8 cellular contexts compared by ENCODE assay signal in the genomic region with DNA sequence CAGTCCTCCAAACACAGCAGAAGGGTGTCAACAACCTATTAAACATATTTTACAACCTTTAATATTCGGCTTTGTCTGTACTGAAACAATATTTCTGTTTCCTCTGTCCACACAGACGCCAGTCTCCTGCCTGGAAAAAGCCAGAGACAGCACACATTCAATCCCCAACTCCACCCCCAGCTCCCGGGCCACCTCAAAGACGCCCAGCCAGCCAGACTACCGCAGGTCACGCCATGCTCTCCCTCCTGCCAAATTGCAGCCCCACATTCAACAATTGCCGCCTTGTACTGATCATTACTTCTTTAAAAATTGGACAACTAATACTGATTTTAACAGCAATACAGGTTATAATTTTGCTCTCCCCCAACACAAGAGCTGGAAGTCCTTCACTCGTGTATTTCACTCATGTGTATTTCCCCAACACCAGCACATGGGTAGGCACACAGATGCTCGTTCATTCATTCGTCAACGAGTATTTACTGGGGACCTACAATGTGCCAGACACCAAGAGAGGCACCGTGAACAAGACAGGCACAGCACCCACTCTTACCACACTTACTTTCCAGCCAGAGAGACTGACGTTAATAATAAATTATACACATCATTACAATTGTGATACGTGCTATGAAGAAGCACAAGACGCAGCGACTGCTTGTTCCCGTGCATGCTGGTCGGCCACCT. TPM values are rescaled to one million over a fixed set of nuclear protein-coding genes. Genes with fewer than 3 reads are reported as not detected.
DNase-seq lines count a peak whose midpoint lies in the region; ATAC-seq and TF ChIP-seq lines count a peak whose summit lies in the region.

No MANE protein-coding gene starts in this region.

- POLR2A ChIA-PET in CD8-positive, alpha-beta T cell (lab: Charles Lee), result interaction anchor here (1.0 to 1.8 kb wide), 3 partner anchors 95 to 383 kb away, joined by 3 to 5 read pairs (median 4); a partner anchor contains a TSS

- peaks cover 32% of the 10 kb centered on the region for H3K4me1 Mint-ChIP-seq in CD8-positive, alpha-beta T cell (ENCODE audit: low read depth)

- TF ChIP-seq EP300 in neural cell (conservative IDR thresholded peaks at IDR 0.05; ENCODE audit: poor library complexity, severe bottlenecking), result no peak

- no peak overlapping the region for H3K27ac ChIP-seq in CD8-positive, alpha-beta T cell (ENCODE audit: low read depth, low read length)
- H3K27ac ChIP-seq in neural cell (ENCODE audit: low read length), result peak overlapping the region; percentile 82

- peak overlapping the region; percentile 92 for H3K9ac ChIP-seq in neural cell (ENCODE audit: low read length)

- peaks cover 16% of the 10 kb centered on the region for H3K4me1 ChIP-seq in CD8-positive, alpha-beta T cell (ENCODE audit: insufficient read depth, low read length)

- H3K79me2 ChIP-seq in neural cell (replicated peaks; ENCODE audit: insufficient read depth, low read length), result peaks cover 6% of the 10 kb centered on the region

- DNase-seq in CD8-positive, alpha-beta T cell, result peak in 2 of 7 experiments; percentile 7 to 12
- DNase-seq in NCI-H748 (lab: John Stamatoyannopoulos, UW; ENCODE audit: unreplicated experiment) (peak; percentile 38), choroid plexus epithelial cell (ENCODE audit: low read depth) (no peak), NCI-H510A (lab: John Stamatoyannopoulos, UW) (no peak), left lobe of liver (ENCODE audit: low spot score) (no peak), COR-L47 (lab: John Stamatoyannopoulos, UW) (no peak)

- peaks cover 7% of the 10 kb centered on the region for H3K9me3 Mint-ChIP-seq in CD8-positive, alpha-beta T cell

- CTCF ChIA-PET in CD8-positive, alpha-beta T cell (lab: Charles Lee), result no interaction called here

- no peak for ATAC-seq in CD8-positive, alpha-beta T cell
- ATAC-seq in left lobe of liver (no peak), HG02884 (IDR thresholded peaks at IDR 0.05; ENCODE audit: unreplicated experiment) (no peak)

- peak overlapping the region; percentile 96 for H3K27ac Mint-ChIP-seq in CD8-positive, alpha-beta T cell

- H3F3A ChIP-seq in neural cell (ENCODE audit: insufficient read depth, low read length, poor library complexity, severe bottlenecking), result no peaks in the 10 kb centered on the region

- no peaks in the 10 kb centered on the region for H3K9me2 ChIP-seq in neural cell (ENCODE audit: insufficient read depth, low read length)

- peaks cover 14% of the 10 kb centered on the region for H3K36me3 Mint-ChIP-seq in CD8-positive, alpha-beta T cell

- no peak for TF ChIP-seq RAD21 in neural cell (conservative IDR thresholded peaks at IDR 0.05)

- H3K9me3 ChIP-seq in CD8-positive, alpha-beta T cell (ENCODE audit: low read length), result no peaks in the 10 kb centered on the region
- H3K9me3 ChIP-seq in neural cell (ENCODE audit: low read length), result no peaks in the 10 kb centered on the region

- intact Hi-C loops in CD8-positive, alpha-beta T cell (cut with DNase I, micrococcal nuclease), result loop anchor here (1.0 to 10.0 kb wide), 17 partner anchors 19 to 1701 kb away; a partner anchor contains a TSS

- H3K4me3 Mint-ChIP-seq in CD8-positive, alpha-beta T cell, result peak overlapping the region; percentile 99

- no peaks in the 10 kb centered on the region for H4K20me1 ChIP-seq in neural cell (ENCODE audit: insufficient read depth)

- peak overlapping the region; percentile 81 for H3K4me2 ChIP-seq in neural cell (ENCODE audit: low read length)

- H3K36me3 ChIP-seq in CD8-positive, alpha-beta T cell (ENCODE audit: insufficient read depth, low read length), result no peaks in the 10 kb centered on the region
- H3K36me3 ChIP-seq in neural cell (ENCODE audit: insufficient read depth, low read length), result no peaks in the 10 kb centered on the region

- H2AFZ ChIP-seq in neural cell (ENCODE audit: low read depth, low read length), result peak overlapping the region; percentile 80

- no peaks in the 10 kb centered on the region for H3K27me3 Mint-ChIP-seq in CD8-positive, alpha-beta T cell (ENCODE audit: low read depth)

- TF ChIP-seq CTCF in CD8-positive, alpha-beta T cell (IDR thresholded peaks at IDR 0.05), result no peak
- TF ChIP-seq CTCF in choroid plexus epithelial cell (conservative IDR thresholded peaks at IDR 0.05; ENCODE audit: low read depth, low read length) (no peak), neural cell (IDR thresholded peaks at IDR 0.05; ENCODE audit: poor library complexity, severe bottlenecking) (no peak)

- no peaks in the 10 kb centered on the region for H3K27me3 ChIP-seq in CD8-positive, alpha-beta T cell (ENCODE audit: insufficient read depth, low read length)
- H3K27me3 ChIP-seq in neural cell (ENCODE audit: insufficient read depth, low read depth, low read length), result no peaks in the 10 kb centered on the region

- H3K4me3 ChIP-seq in CD8-positive, alpha-beta T cell (ENCODE audit: low read depth, low read length), result peak overlapping the region; percentile 99
- H3K4me3 ChIP-seq in choroid plexus epithelial cell (ENCODE audit: low read depth, low read length), result peak overlapping the region; percentile 82
- H3K4me3 ChIP-seq in neural cell (ENCODE audit: low read length), result peak overlapping the region; percentile 97

TF ChIP-seq in neural cell, 6 proteins besides CTCF, POLR2A, EP300 and RAD21:
- peak; percentile 15 for TF ChIP-seq MXI1 (conservative IDR thresholded peaks at IDR 0.05; ENCODE audit: poor library complexity, severe bottlenecking)
- TF ChIP-seq, protein P1, sequence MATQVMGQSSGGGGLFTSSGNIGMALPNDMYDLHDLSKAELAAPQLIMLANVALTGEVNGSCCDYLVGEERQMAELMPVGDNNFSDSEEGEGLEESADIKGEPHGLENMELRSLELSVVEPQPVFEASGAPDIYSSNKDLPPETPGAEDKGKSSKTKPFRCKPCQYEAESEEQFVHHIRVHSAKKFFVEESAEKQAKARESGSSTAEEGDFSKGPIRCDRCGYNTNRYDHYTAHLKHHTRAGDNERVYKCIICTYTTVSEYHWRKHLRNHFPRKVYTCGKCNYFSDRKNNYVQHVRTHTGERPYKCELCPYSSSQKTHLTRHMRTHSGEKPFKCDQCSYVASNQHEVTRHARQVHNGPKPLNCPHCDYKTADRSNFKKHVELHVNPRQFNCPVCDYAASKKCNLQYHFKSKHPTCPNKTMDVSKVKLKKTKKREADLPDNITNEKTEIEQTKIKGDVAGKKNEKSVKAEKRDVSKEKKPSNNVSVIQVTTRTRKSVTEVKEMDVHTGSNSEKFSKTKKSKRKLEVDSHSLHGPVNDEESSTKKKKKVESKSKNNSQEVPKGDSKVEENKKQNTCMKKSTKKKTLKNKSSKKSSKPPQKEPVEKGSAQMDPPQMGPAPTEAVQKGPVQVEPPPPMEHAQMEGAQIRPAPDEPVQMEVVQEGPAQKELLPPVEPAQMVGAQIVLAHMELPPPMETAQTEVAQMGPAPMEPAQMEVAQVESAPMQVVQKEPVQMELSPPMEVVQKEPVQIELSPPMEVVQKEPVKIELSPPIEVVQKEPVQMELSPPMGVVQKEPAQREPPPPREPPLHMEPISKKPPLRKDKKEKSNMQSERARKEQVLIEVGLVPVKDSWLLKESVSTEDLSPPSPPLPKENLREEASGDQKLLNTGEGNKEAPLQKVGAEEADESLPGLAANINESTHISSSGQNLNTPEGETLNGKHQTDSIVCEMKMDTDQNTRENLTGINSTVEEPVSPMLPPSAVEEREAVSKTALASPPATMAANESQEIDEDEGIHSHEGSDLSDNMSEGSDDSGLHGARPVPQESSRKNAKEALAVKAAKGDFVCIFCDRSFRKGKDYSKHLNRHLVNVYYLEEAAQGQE (IDR thresholded peaks at IDR 0.05; ENCODE audit: borderline replicate concordance), result no peak
- no peak for TF ChIP-seq EZH2 (IDR thresholded peaks at IDR 0.05; ENCODE audit: borderline replicate concordance, insufficient read depth, low read length, poor library complexity, severe bottlenecking)
- no peak for TF ChIP-seq TAF1 (IDR thresholded peaks at IDR 0.05; ENCODE audit: low read depth)
- peak; percentile 23 for TF ChIP-seq POLR2AphosphoS5 (IDR thresholded peaks at IDR 0.05)
TF ChIP-seq in neural cell: peak in this region for 2.

RNA-seq across cellular contexts. Expression of a gene that starts 1.1 kb away (rescaled TPM):
- 10 to 100 TPM; 36.6 to 44.7 TPM for total RNA-seq in CD8-positive, alpha-beta T cell
- 49.6 and 60.0 TPM in 2 replicates for polyA plus RNA-seq in neural cell
- polyA minus RNA-seq in neural cell, result 50.6 TPM in 2 replicates
- 13.7 TPM for total RNA-seq in left lobe of liver

RNA-seq across cellular contexts. Expression of a gene that starts 34.3 kb away (rescaled TPM):
- total RNA-seq in CD8-positive, alpha-beta T cell, result under 1 TPM; 0.49 to 0.78 TPM
- 1.2 and 1.4 TPM in 2 replicates for polyA plus RNA-seq in neural cell
- 1.6 and 1.7 TPM in 2 replicates for polyA minus RNA-seq in neural cell
- 0.05 TPM for total RNA-seq in left lobe of liver
